ENCODE assay signal across 10 cellular contexts in the genomic region with DNA sequence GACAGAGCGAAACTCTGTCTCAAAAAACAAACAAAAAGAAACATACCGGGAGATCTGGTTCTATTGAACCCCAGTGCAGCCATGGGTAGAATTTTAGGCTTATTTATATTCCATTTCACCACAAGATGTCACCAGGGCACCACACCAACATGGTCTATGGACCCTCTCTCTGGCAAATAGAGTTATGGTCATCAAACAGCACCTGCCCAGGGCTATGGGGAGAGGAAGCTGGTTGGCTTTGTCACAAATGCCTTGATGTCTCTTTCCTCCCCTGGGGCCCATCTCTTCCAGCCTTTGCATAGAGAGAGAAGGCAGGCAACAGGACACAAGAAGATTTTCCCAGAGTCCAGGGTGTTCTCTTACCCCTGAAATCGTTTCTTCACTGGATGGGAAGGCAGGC.
DNase-seq lines count a peak whose midpoint lies in the region; ATAC-seq and TF ChIP-seq lines count a peak whose summit lies in the region.
"Had no signal": no experiment of that assay in that cellular context is flagged by ENCODE, and none has a peak within 500 bp of the region (broad histone marks: within the 10 kb centered on the region; RNA-seq: fewer than 3 reads in every experiment).

No MANE protein-coding gene starts in this region.

- H3K9me3 ChIP-seq in body of pancreas (no peaks in the 10 kb centered on the region), neural progenitor cell (ENCODE audit: low read depth) (no peaks in the 10 kb centered on the region)

- WGBS in body of pancreas, 2 donors, result 75 to 79% methylated on average over 3 of the region's 3 CpGs

- TF ChIP-seq CTCF in body of pancreas (IDR thresholded peaks at IDR 0.05) (peak in 4 of 7 experiments; percentile 22 to 34 (median 26)), neural progenitor cell (IDR thresholded peaks at IDR 0.05) (peak; percentile 53)

- no peaks in the 10 kb centered on the region for H3K36me3 ChIP-seq in body of pancreas (replicated peaks in 1 of 2; ENCODE audit: insufficient read depth in 1 of 2, low read depth in 2 of 2)
- H3K36me3 ChIP-seq in neural progenitor cell, result no peaks in the 10 kb centered on the region

- no peak for TF ChIP-seq POLR2A in body of pancreas (IDR thresholded peaks at IDR 0.05)

- ATAC-seq in body of pancreas, result no peak
- no peak for ATAC-seq in HG03457 (IDR thresholded peaks at IDR 0.05; ENCODE audit: unreplicated experiment)
- ATAC-seq in GM21825 (IDR thresholded peaks at IDR 0.05; ENCODE audit: unreplicated experiment), result no peak
- ATAC-seq: naive thymus-derived CD8-positive, alpha-beta T cell had no signal

- no peaks in the 10 kb centered on the region for H3K4me1 ChIP-seq in body of pancreas
- H3K4me1 ChIP-seq in neural progenitor cell, result peaks cover 7% of the 10 kb centered on the region

- no peak overlapping the region for H3K4me3 ChIP-seq in body of pancreas
- no peak overlapping the region for H3K4me3 ChIP-seq in neural progenitor cell

- intact Hi-C loops in body of pancreas (cut with DNase I), result no loop called here

- H2AFZ ChIP-seq in neural progenitor cell (replicated peaks), result no peak overlapping the region

- no peak overlapping the region for H3K9ac ChIP-seq in neural progenitor cell

- DNase-seq in DMS53 (lab: John Stamatoyannopoulos, UW) (peak; percentile 27), DMS53 treated with DMSO at 0.1 percent for 48 hours (lab: John Stamatoyannopoulos, UW; ENCODE audit: unreplicated experiment) (no peak), NCI-H146 treated with DMSO at 0.1 percent for 48 hours (lab: John Stamatoyannopoulos, UW; ENCODE audit: unreplicated experiment) (peak; percentile 8), body of pancreas (no peak), neural progenitor cell (ENCODE audit: low spot score) (peak; percentile 45), activated gamma-delta T cell (lab: John Stamatoyannopoulos, UW) (no peak)
- DNase-seq: effector CD8-positive, alpha-beta T cell; naive thymus-derived CD8-positive, alpha-beta T cell had no signal

- H3K27ac ChIP-seq in body of pancreas, result no peak overlapping the region
- H3K27ac ChIP-seq in neural progenitor cell, result no peak overlapping the region

- H3K4me3 Mint-ChIP-seq in neural progenitor cell, result no peak overlapping the region
- H3K4me3 Mint-ChIP-seq: naive thymus-derived CD8-positive, alpha-beta T cell had no signal

- no peaks in the 10 kb centered on the region for H3K36me3 Mint-ChIP-seq in neural progenitor cell
- H3K36me3 Mint-ChIP-seq: naive thymus-derived CD8-positive, alpha-beta T cell had no signal

- no peak overlapping the region for H3K4me2 ChIP-seq in neural progenitor cell

- H3K27me3 Mint-ChIP-seq in neural progenitor cell (ENCODE audit: insufficient read depth, low read depth), result peaks cover 2% of the 10 kb centered on the region
- H3K27me3 Mint-ChIP-seq: naive thymus-derived CD8-positive, alpha-beta T cell had no signal

- H3K9me3 Mint-ChIP-seq in neural progenitor cell, result no peaks in the 10 kb centered on the region
- H3K9me3 Mint-ChIP-seq: naive thymus-derived CD8-positive, alpha-beta T cell had no signal

- H3F3A ChIP-seq in neural progenitor cell (ENCODE audit: low read depth), result no peaks in the 10 kb centered on the region

- H3K27me3 ChIP-seq in body of pancreas (no peaks in the 10 kb centered on the region), neural progenitor cell (no peaks in the 10 kb centered on the region)

- no peaks in the 10 kb centered on the region for H3K79me2 ChIP-seq in neural progenitor cell (ENCODE audit: low read depth)

- no peak overlapping the region for H3K27ac Mint-ChIP-seq in neural progenitor cell

- H3K4me1 Mint-ChIP-seq in neural progenitor cell, result no peaks in the 10 kb centered on the region
- H3K4me1 Mint-ChIP-seq: naive thymus-derived CD8-positive, alpha-beta T cell had no signal

- H4K20me1 ChIP-seq in neural progenitor cell (ENCODE audit: low read depth), result no peaks in the 10 kb centered on the region

Comparison
In these comparisons a context has a peak if more than half of its experiments do, and no peak if none do; other contexts are left out.
1. DNase-seq: peak in DMS53 (single experiment), NCI-H146 treated with DMSO at 0.1 percent for 48 hours (single experiment) and neural progenitor cell (single experiment); none in DMS53 treated with DMSO at 0.1 percent for 48 hours (single experiment), body of pancreas (0 of 4) and activated gamma-delta T cell (single experiment).